ENCODE assay signal across 8 cellular contexts in genomic region chr6:7589949-7590917, GRCh38. TPM values are rescaled to one million over a fixed set of nuclear protein-coding genes. Genes with fewer than 3 reads are reported as not detected.
DNase-seq lines count a peak whose midpoint lies in the region; ATAC-seq and TF ChIP-seq lines count a peak whose summit lies in the region.

SNRNP48 (plus strand) TSS chr6:7590198; CDS start chr6:7590258, 60 bp downstream.

- H3K27ac ChIP-seq in RWPE2 (ENCODE audit: poor library complexity, severe bottlenecking) = peak within 1 kb of the TSS; percentile 37

- no peaks in the 10 kb centered on the region for H3K27me3 ChIP-seq in RWPE2 (ENCODE audit: insufficient read depth, poor library complexity, severe bottlenecking)

- ATAC-seq in RWPE2 (ENCODE audit: low read depth) = peak; percentile 91

- peaks cover 33% of the 10 kb centered on the region for H3K36me3 ChIP-seq in RWPE2 (ENCODE audit: low read depth)

- TF ChIP-seq CTCF in RWPE2 (IDR thresholded peaks at IDR 0.05; ENCODE audit: poor library complexity, severe bottlenecking) (no peak), fibroblast of the aortic adventitia (IDR thresholded peaks at IDR 0.05; ENCODE audit: insufficient read depth, low read length) (no peak), nephron (IDR thresholded peaks at IDR 0.05; ENCODE audit: unreplicated experiment in 3 of 3) (no peak)

- no peaks in the 10 kb centered on the region for H3K9me3 ChIP-seq in RWPE2 (ENCODE audit: severe bottlenecking)

- H3K4me1 Mint-ChIP-seq in activated T-helper 2 cell treated with anti-CD3 and anti-CD28 coated beads, Interferon-gamma antibody, Interleukin-2, Interleukin-4, amounts not matched to agents 10 μg/mL and 5 μg/mL and 100 μg/mL, durations not matched to agents 14 hours and 24 hours and 36 hours (ENCODE audit: low read depth) = peaks cover 28% of the 10 kb centered on the region
- peaks cover 31% of the 10 kb centered on the region for H3K4me1 Mint-ChIP-seq in nephron
- H3K4me1 Mint-ChIP-seq in stimulated activated naive CD8-positive, alpha-beta T cell treated with anti-CD3 and anti-CD28 coated beads, Interleukin-15, Interleukin-2, amounts not matched to agents 100 ng/mL and 50 ng/mL, for 24 hours (ENCODE audit: low read depth) = peaks cover 42% of the 10 kb centered on the region

- intact Hi-C loops in activated T-helper 2 cell treated with anti-CD3 and anti-CD28 coated beads, Interferon-gamma antibody, Interleukin-2, Interleukin-4, amounts not matched to agents 10 μg/mL and 5 μg/mL and 100 μg/mL, durations not matched to agents 14 hours and 24 hours and 36 hours (cut with micrococcal nuclease) = loop anchor here (1.0 to 2.0 kb wide), 3 partner anchors 201 to 474 kb away; partner anchors contain the start of genes BLOC1S5, CAGE1, RIOK1 and SSR1

- DNase-seq in EH (ENCODE audit: low read depth) = peak; percentile 94
- peak; percentile 88 for DNase-seq in H4 (ENCODE audit: low spot score)
- peak; percentile 93 for DNase-seq in LoVo (ENCODE audit: low spot score)
- DNase-seq in RWPE2 (ENCODE audit: low spot score) = peak; percentile 88
- DNase-seq in activated T-helper 2 cell treated with anti-CD3 and anti-CD28 coated beads, Interferon-gamma antibody, Interleukin-2, Interleukin-4, amounts not matched to agents 10 μg/mL and 5 μg/mL and 100 μg/mL, durations not matched to agents 14 hours and 24 hours and 36 hours (ENCODE audit: low spot score) = peak; percentile 88
- peak; percentile 92 for DNase-seq in fibroblast of the aortic adventitia (ENCODE audit: low read depth)

- H3K36me3 Mint-ChIP-seq in activated T-helper 2 cell treated with anti-CD3 and anti-CD28 coated beads, Interferon-gamma antibody, Interleukin-2, Interleukin-4, amounts not matched to agents 10 μg/mL and 5 μg/mL and 100 μg/mL, durations not matched to agents 14 hours and 24 hours and 36 hours (ENCODE audit: low read depth) = peaks cover 29% of the 10 kb centered on the region
- peaks cover 14% of the 10 kb centered on the region for H3K36me3 Mint-ChIP-seq in nephron (ENCODE audit: low read depth)
- peaks cover 22% of the 10 kb centered on the region for H3K36me3 Mint-ChIP-seq in stimulated activated naive CD8-positive, alpha-beta T cell treated with anti-CD3 and anti-CD28 coated beads, Interleukin-15, Interleukin-2, amounts not matched to agents 100 ng/mL and 50 ng/mL, for 24 hours (ENCODE audit: low read depth)

- peaks cover 2% of the 10 kb centered on the region for H3K27me3 Mint-ChIP-seq in activated T-helper 2 cell treated with anti-CD3 and anti-CD28 coated beads, Interferon-gamma antibody, Interleukin-2, Interleukin-4, amounts not matched to agents 10 μg/mL and 5 μg/mL and 100 μg/mL, durations not matched to agents 14 hours and 24 hours and 36 hours (ENCODE audit: low read depth)
- no peaks in the 10 kb centered on the region for H3K27me3 Mint-ChIP-seq in nephron (ENCODE audit: low read depth)
- H3K27me3 Mint-ChIP-seq in stimulated activated naive CD8-positive, alpha-beta T cell treated with anti-CD3 and anti-CD28 coated beads, Interleukin-15, Interleukin-2, amounts not matched to agents 100 ng/mL and 50 ng/mL, for 24 hours = no peaks in the 10 kb centered on the region

- peak within 1 kb of the TSS; percentile 94 for H3K4me3 Mint-ChIP-seq in activated T-helper 2 cell treated with anti-CD3 and anti-CD28 coated beads, Interferon-gamma antibody, Interleukin-2, Interleukin-4, amounts not matched to agents 10 μg/mL and 5 μg/mL and 100 μg/mL, durations not matched to agents 14 hours and 24 hours and 36 hours (ENCODE audit: low read depth)
- peak within 1 kb of the TSS; percentile 96 to 99 (median 97) for H3K4me3 Mint-ChIP-seq in nephron
- peak within 1 kb of the TSS; percentile 99 for H3K4me3 Mint-ChIP-seq in stimulated activated naive CD8-positive, alpha-beta T cell treated with anti-CD3 and anti-CD28 coated beads, Interleukin-15, Interleukin-2, amounts not matched to agents 100 ng/mL and 50 ng/mL, for 24 hours

- H3K4me3 ChIP-seq in RWPE2 (ENCODE audit: severe bottlenecking) (peak within 1 kb of the TSS; percentile 74), fibroblast of the aortic adventitia (ENCODE audit: low read depth, low read length) (peak within 1 kb of the TSS; percentile 77)

- H3K4me1 ChIP-seq in RWPE2 (ENCODE audit: insufficient read depth, poor library complexity, severe bottlenecking) = peaks cover 30% of the 10 kb centered on the region

- no peaks in the 10 kb centered on the region for H3K9me3 Mint-ChIP-seq in activated T-helper 2 cell treated with anti-CD3 and anti-CD28 coated beads, Interferon-gamma antibody, Interleukin-2, Interleukin-4, amounts not matched to agents 10 μg/mL and 5 μg/mL and 100 μg/mL, durations not matched to agents 14 hours and 24 hours and 36 hours
- H3K9me3 Mint-ChIP-seq in nephron = no peaks in the 10 kb centered on the region
- no peaks in the 10 kb centered on the region for H3K9me3 Mint-ChIP-seq in stimulated activated naive CD8-positive, alpha-beta T cell treated with anti-CD3 and anti-CD28 coated beads, Interleukin-15, Interleukin-2, amounts not matched to agents 100 ng/mL and 50 ng/mL, for 24 hours

- peak within 1 kb of the TSS; percentile 92 for H3K27ac Mint-ChIP-seq in activated T-helper 2 cell treated with anti-CD3 and anti-CD28 coated beads, Interferon-gamma antibody, Interleukin-2, Interleukin-4, amounts not matched to agents 10 μg/mL and 5 μg/mL and 100 μg/mL, durations not matched to agents 14 hours and 24 hours and 36 hours
- H3K27ac Mint-ChIP-seq in nephron = peak within 1 kb of the TSS; percentile 85 to 96 (median 95)
- H3K27ac Mint-ChIP-seq in stimulated activated naive CD8-positive, alpha-beta T cell treated with anti-CD3 and anti-CD28 coated beads, Interleukin-15, Interleukin-2, amounts not matched to agents 100 ng/mL and 50 ng/mL, for 24 hours = peak within 1 kb of the TSS; percentile 97

RNA-seq across cellular contexts. Expression of gene SNRNP48, which starts in this region (rescaled TPM):
- 6.4 and 6.6 TPM in 2 replicates for total RNA-seq in H4 (2014; rRNA removed; shearing (Covaris generic))
- total RNA-seq in activated T-helper 2 cell treated with anti-CD3 and anti-CD28 coated beads, Interferon-gamma antibody, Interleukin-2, Interleukin-4, amounts not matched to agents 10 μg/mL and 5 μg/mL and 100 μg/mL, durations not matched to agents 14 hours and 24 hours and 36 hours = 16.8 and 17.7 TPM in 2 replicates
- 15.3 and 15.6 TPM in 2 replicates for total RNA-seq in fibroblast of the aortic adventitia (ENCODE audit: low replicate concordance)

Comparison
In these comparisons a context has a peak if more than half of its experiments do, and no peak if none do; other contexts are left out.
1. Peak in every context shown above with its lines: DNase-seq, ATAC-seq, H3K4me3 ChIP-seq and H3K27ac ChIP-seq.